Comparison of ENCODE assay signal across 9 cellular contexts in the genomic region with DNA sequence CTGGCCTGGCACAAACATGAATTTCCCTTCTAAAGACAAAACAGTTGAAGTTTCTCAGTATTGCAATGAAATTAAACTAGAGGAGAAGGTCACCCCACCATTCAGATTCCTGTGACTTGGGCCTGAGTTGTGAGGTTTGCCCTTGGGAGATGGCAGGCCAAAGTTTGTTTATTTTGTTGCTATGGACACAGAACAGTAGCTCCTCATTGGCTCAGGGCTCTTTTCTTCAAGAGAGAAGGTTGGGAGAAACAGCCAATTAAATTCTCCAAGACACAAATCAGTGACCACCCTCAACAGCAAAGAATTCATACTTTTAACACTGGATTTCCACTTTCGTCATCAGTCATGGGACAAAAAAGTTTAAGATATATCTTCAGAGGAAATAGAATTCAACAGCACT.
A peak's percentile ranks its signal among the peaks of the same experiment; 100 is the strongest.
DNase-seq lines count a peak whose midpoint lies in the region; ATAC-seq and TF ChIP-seq lines count a peak whose summit lies in the region.
"Had no signal": no experiment of that assay in that cellular context is flagged by ENCODE, and none has a peak within 500 bp of the region (broad histone marks: within the 10 kb centered on the region; RNA-seq: fewer than 3 reads in every experiment).

A gene with protein sequence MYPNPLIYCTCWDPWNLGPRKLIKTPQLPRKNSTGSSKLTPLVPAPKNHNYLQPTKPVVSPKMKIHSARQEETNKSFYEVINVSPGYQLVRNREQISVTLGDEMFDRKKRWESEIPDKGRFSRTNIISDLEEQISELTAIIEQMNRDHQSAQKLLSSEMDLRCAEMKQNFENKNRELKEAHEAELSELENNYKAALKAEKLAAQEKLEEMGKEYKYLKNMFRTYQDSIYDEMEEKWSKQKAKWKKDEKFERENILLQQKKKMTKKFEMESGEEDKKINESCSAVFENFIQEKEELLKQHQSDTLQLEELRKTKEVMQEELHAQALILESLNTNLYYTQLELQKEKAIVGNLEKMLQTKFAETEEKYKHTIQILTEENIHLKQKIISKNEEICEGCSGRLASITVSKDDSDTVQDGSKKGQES (minus strand): TSS at position 130 of the 400 bp plus-strand sequence. CDS start 5,941 bp downstream, outside the sequence.

- H3K4me1 Mint-ChIP-seq in memory B cell: peaks cover 2% of the 10 kb centered on the region

- TF ChIP-seq CTCF in AG10803 (conservative IDR thresholded peaks at IDR 0.05; ENCODE audit: low read length): no peak
- no peak for TF ChIP-seq CTCF in LNCaP clone FGC (IDR thresholded peaks at IDR 0.05; ENCODE audit: control insufficient read depth, extremely low read depth, insufficient read depth)

- H3K9me3 Mint-ChIP-seq in memory B cell: no peaks in the 10 kb centered on the region

- peak; percentile 77 for ATAC-seq in memory B cell (ENCODE audit: low read depth)

- H3K36me3 Mint-ChIP-seq in memory B cell: peaks cover 5% of the 10 kb centered on the region

- H3K4me3 ChIP-seq in AG10803 (ENCODE audit: low read length) (no peak within 1 kb of the TSS), LNCaP clone FGC (ENCODE audit: low read depth, low read length) (no peak within 1 kb of the TSS)

- no peaks in the 10 kb centered on the region for H3K27me3 Mint-ChIP-seq in memory B cell
- H3K27me3 Mint-ChIP-seq: activated naive CD4-positive, alpha-beta T cell treated with anti-CD3 and anti-CD28 coated beads, Interleukin-2, amount 10 ng/mL, durations not matched to agents 7 days and 5 days had no signal

- DNase-seq in AG10803 (ENCODE audit: low read depth) (peak; percentile 71), LNCaP clone FGC (ENCODE audit: low read depth) (peak; percentile 17), ecto neural progenitor cell (ENCODE audit: low spot score) (peak; percentile 63), memory B cell (ENCODE audit: low spot score in 2 of 2) (peak in 1 of 2 donors; percentile 8), NCI-H446 (lab: John Stamatoyannopoulos, UW) (no peak), germinal center (ENCODE audit: low spot score) (no peak), retina (no peak)
- no peak for DNase-seq in effector CD4-positive, alpha-beta T cell
- DNase-seq: activated naive CD4-positive, alpha-beta T cell treated with anti-CD3 and anti-CD28 coated beads, Interleukin-2, amount 10 ng/mL, durations not matched to agents 7 days and 5 days had no signal

- no peak within 1 kb of the TSS for H3K4me3 Mint-ChIP-seq in memory B cell
- H3K4me3 Mint-ChIP-seq: activated naive CD4-positive, alpha-beta T cell treated with anti-CD3 and anti-CD28 coated beads, Interleukin-2, amount 10 ng/mL, durations not matched to agents 7 days and 5 days had no signal

- H3K27ac Mint-ChIP-seq in memory B cell: peak within 1 kb of the TSS; percentile 45
- H3K27ac Mint-ChIP-seq: activated naive CD4-positive, alpha-beta T cell treated with anti-CD3 and anti-CD28 coated beads, Interleukin-2, amount 10 ng/mL, durations not matched to agents 7 days and 5 days had no signal

Comparison
In these comparisons a context has a peak if more than half of its experiments do, and no peak if none do; other contexts are left out.
1. DNase-seq: peak in AG10803 (single experiment), LNCaP clone FGC (single experiment) and ecto neural progenitor cell (single experiment); none in effector CD4-positive, alpha-beta T cell (single experiment), NCI-H446 (0 of 2), germinal center (single experiment) and retina (single experiment).